1 cellular context compared by ENCODE assay signal in the genomic region with DNA sequence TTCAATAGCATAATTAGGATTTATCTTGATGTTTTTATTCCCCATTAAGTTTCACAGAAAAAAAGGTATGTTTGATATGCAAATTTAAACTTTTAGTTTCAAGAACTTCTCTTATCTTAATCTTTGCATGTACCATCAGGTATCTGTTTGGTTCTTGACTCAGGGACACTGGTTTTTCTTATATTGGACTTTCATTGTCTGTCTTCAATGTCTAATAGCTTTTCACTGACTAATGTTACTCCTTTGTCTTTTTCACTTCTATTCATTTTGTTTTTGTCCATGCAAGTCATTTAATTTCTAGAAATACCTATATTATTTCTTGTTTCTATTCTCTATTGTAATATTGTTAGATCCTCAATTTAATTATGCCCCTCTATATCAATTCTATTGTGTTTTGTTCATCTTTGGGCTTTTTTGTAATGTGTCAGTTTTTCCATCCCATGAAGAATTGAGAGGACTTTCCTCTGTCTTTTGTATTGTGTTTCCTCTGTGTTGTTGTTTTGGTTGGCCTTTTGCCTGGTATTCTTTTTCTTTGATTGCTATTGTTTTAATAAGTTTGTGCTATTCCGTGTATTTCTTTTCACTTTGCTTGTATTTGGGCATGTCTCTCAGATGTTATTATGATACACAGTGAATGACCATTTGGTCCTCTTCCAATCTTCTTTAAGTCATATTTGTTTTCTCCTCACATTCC.
TF ChIP-seq lines count a peak whose summit lies in the region.

No MANE protein-coding gene starts in this region.

TF ChIP-seq in K562, 482 proteins besides CTCF, POLR2A, EP300 and RAD21 (continued from another document):
- TF ChIP-seq, protein P1, sequence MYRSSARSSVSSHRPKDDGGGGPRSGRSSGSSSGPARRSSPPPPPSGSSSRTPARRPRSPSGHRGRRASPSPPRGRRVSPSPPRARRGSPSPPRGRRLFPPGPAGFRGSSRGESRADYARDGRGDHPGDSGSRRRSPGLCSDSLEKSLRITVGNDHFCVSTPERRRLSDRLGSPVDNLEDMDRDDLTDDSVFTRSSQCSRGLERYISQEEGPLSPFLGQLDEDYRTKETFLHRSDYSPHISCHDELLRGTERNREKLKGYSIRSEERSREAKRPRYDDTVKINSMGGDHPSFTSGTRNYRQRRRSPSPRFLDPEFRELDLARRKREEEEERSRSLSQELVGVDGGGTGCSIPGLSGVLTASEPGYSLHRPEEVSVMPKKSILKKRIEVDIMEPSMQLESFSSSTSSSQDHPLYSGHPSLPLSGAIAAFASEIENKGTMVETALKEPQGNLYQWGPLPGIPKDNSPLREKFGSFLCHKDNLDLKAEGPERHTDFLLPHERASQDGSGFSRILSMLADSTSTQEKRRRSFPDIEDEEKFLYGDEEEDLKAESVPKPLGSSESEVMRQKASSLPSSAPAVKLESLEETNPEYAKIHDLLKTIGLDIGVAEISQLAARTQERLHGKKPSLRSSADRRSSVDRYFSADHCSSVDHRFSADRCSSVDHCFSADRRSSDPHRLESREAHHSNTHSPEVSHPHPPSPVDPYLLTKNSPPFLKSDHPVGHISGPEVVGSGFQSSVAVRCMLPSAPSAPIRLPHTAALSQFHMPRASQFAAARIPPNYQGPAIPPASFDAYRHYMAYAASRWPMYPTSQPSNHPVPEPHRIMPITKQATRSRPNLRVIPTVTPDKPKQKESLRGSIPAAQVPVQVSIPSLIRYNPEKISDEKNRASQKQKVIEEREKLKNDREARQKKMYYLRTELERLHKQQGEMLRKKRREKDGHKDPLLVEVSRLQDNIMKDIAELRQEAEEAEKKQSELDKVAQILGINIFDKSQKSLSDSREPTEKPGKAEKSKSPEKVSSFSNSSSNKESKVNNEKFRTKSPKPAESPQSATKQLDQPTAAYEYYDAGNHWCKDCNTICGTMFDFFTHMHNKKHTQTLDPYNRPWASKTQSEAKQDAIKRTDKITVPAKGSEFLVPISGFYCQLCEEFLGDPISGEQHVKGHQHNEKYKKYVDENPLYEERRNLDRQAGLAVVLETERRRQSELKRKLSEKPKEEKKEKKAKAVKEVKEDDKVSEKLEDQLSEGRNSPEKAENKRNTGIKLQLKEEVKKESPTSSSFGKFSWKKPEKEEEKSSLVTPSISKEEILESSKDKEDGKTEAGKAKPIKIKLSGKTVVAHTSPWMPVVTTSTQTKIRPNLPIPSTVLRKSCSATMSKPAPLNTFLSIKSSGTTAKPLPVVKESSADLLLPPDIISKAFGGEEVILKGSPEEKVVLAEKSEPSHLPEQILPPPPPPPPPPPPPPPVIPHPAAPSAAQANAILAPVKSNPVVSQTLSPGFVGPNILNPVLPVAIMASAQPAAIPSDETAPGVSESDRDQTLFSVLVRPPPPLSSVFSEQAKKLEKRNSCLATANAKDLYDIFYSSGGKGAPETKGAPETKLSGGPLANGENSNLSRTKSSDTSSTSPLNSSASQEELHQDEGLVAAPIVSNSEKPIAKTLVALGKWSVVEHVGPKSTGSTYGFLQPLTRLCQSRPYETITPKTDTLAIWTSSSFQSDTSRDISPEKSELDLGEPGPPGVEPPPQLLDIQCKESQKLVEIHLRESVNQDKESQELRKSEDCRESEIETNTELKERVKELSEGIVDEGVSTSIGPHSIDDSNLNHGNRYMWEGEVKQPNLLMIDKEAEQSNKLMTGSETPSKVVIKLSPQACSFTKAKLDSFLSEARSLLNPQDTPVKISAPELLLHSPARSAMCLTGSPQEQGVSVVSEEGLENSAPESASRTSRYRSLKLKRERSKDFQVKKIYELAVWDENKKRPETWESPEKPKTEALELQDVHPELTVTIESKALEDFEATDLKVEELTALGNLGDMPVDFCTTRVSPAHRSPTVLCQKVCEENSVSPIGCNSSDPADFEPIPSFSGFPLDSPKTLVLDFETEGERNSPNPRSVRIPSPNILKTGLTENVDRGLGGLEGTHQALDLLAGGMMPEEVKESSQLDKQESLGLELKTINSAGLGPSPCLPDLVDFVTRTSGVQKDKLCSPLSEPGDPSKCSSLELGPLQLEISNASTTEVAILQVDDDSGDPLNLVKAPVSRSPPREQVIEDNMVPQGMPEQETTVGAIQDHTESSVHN (IDR thresholded peaks at IDR 0.05; ENCODE audit: borderline replicate concordance in 1 of 2, low read depth in 1 of 2), result no peak
- TF ChIP-seq ZC3H4 (CRISPR knock-in tag; IDR thresholded peaks at IDR 0.05; ENCODE audit: borderline replicate concordance), result no peak
- TF ChIP-seq, protein P2, sequence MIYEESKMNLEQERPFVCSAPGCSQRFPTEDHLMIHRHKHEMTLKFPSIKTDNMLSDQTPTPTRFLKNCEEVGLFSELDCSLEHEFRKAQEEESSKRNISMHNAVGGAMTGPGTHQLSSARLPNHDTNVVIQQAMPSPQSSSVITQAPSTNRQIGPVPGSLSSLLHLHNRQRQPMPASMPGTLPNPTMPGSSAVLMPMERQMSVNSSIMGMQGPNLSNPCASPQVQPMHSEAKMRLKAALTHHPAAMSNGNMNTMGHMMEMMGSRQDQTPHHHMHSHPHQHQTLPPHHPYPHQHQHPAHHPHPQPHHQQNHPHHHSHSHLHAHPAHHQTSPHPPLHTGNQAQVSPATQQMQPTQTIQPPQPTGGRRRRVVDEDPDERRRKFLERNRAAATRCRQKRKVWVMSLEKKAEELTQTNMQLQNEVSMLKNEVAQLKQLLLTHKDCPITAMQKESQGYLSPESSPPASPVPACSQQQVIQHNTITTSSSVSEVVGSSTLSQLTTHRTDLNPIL (CRISPR knock-in tag; IDR thresholded peaks at IDR 0.05), result no peak
- no peak for TF ChIP-seq DIDO1 (tag; IDR thresholded peaks at IDR 0.05; ENCODE audit: low read depth)
- no peak for TF ChIP-seq NRF1 (conservative IDR thresholded peaks at IDR 0.05 in 1 of 2, IDR thresholded peaks at IDR 0.05 in 1 of 2)
- no peak for TF ChIP-seq CBX5 (IDR thresholded peaks at IDR 0.05; ENCODE audit: borderline replicate concordance, low read depth)
- TF ChIP-seq HCFC1 (IDR thresholded peaks at IDR 0.05; ENCODE audit: low read depth, low read length), result no peak
- no peak for TF ChIP-seq DNMT1 (IDR thresholded peaks at IDR 0.05)
- TF ChIP-seq SNRNP70 (optimal IDR thresholded peaks at IDR 0.05; ENCODE audit: low read depth, low read length), result no peak
- TF ChIP-seq ZNF282 (CRISPR knock-in tag; IDR thresholded peaks at IDR 0.05), result no peak
- TF ChIP-seq NR2F6 (CRISPR knock-in tag; IDR thresholded peaks at IDR 0.05), result no peak
- no peak for TF ChIP-seq SAFB (IDR thresholded peaks at IDR 0.05; ENCODE audit: borderline replicate concordance, low read depth, low read length)
- TF ChIP-seq, protein P3, sequence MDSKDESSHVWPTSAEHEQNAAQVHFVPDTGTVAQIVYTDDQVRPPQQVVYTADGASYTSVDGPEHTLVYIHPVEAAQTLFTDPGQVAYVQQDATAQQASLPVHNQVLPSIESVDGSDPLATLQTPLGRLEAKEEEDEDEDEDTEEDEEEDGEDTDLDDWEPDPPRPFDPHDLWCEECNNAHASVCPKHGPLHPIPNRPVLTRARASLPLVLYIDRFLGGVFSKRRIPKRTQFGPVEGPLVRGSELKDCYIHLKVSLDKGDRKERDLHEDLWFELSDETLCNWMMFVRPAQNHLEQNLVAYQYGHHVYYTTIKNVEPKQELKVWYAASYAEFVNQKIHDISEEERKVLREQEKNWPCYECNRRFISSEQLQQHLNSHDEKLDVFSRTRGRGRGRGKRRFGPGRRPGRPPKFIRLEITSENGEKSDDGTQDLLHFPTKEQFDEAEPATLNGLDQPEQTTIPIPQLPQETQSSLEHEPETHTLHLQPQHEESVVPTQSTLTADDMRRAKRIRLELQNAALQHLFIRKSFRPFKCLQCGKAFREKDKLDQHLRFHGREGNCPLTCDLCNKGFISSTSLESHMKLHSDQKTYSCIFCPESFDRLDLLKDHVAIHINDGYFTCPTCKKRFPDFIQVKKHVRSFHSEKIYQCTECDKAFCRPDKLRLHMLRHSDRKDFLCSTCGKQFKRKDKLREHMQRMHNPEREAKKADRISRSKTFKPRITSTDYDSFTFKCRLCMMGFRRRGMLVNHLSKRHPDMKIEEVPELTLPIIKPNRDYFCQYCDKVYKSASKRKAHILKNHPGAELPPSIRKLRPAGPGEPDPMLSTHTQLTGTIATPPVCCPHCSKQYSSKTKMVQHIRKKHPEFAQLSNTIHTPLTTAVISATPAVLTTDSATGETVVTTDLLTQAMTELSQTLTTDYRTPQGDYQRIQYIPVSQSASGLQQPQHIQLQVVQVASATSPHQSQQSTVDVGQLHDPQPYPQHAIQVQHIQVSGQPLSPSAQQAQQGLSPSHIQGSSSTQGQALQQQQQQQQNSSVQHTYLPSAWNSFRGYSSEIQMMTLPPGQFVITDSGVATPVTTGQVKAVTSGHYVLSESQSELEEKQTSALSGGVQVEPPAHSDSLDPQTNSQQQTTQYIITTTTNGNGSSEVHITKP (IDR thresholded peaks at IDR 0.05; ENCODE audit: partially characterized antibody), result no peak
- TF ChIP-seq, protein P4, sequence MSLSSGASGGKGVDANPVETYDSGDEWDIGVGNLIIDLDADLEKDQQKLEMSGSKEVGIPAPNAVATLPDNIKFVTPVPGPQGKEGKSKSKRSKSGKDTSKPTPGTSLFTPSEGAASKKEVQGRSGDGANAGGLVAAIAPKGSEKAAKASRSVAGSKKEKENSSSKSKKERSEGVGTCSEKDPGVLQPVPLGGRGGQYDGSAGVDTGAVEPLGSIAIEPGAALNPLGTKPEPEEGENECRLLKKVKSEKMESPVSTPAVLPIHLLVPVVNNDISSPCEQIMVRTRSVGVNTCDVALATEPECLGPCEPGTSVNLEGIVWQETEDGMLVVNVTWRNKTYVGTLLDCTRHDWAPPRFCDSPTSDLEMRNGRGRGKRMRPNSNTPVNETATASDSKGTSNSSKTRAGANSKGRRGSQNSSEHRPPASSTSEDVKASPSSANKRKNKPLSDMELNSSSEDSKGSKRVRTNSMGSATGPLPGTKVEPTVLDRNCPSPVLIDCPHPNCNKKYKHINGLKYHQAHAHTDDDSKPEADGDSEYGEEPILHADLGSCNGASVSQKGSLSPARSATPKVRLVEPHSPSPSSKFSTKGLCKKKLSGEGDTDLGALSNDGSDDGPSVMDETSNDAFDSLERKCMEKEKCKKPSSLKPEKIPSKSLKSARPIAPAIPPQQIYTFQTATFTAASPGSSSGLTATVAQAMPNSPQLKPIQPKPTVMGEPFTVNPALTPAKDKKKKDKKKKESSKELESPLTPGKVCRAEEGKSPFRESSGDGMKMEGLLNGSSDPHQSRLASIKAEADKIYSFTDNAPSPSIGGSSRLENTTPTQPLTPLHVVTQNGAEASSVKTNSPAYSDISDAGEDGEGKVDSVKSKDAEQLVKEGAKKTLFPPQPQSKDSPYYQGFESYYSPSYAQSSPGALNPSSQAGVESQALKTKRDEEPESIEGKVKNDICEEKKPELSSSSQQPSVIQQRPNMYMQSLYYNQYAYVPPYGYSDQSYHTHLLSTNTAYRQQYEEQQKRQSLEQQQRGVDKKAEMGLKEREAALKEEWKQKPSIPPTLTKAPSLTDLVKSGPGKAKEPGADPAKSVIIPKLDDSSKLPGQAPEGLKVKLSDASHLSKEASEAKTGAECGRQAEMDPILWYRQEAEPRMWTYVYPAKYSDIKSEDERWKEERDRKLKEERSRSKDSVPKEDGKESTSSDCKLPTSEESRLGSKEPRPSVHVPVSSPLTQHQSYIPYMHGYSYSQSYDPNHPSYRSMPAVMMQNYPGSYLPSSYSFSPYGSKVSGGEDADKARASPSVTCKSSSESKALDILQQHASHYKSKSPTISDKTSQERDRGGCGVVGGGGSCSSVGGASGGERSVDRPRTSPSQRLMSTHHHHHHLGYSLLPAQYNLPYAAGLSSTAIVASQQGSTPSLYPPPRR (CRISPR knock-in tag; IDR thresholded peaks at IDR 0.05; ENCODE audit: borderline replicate concordance), result no peak
- TF ChIP-seq, protein P5, sequence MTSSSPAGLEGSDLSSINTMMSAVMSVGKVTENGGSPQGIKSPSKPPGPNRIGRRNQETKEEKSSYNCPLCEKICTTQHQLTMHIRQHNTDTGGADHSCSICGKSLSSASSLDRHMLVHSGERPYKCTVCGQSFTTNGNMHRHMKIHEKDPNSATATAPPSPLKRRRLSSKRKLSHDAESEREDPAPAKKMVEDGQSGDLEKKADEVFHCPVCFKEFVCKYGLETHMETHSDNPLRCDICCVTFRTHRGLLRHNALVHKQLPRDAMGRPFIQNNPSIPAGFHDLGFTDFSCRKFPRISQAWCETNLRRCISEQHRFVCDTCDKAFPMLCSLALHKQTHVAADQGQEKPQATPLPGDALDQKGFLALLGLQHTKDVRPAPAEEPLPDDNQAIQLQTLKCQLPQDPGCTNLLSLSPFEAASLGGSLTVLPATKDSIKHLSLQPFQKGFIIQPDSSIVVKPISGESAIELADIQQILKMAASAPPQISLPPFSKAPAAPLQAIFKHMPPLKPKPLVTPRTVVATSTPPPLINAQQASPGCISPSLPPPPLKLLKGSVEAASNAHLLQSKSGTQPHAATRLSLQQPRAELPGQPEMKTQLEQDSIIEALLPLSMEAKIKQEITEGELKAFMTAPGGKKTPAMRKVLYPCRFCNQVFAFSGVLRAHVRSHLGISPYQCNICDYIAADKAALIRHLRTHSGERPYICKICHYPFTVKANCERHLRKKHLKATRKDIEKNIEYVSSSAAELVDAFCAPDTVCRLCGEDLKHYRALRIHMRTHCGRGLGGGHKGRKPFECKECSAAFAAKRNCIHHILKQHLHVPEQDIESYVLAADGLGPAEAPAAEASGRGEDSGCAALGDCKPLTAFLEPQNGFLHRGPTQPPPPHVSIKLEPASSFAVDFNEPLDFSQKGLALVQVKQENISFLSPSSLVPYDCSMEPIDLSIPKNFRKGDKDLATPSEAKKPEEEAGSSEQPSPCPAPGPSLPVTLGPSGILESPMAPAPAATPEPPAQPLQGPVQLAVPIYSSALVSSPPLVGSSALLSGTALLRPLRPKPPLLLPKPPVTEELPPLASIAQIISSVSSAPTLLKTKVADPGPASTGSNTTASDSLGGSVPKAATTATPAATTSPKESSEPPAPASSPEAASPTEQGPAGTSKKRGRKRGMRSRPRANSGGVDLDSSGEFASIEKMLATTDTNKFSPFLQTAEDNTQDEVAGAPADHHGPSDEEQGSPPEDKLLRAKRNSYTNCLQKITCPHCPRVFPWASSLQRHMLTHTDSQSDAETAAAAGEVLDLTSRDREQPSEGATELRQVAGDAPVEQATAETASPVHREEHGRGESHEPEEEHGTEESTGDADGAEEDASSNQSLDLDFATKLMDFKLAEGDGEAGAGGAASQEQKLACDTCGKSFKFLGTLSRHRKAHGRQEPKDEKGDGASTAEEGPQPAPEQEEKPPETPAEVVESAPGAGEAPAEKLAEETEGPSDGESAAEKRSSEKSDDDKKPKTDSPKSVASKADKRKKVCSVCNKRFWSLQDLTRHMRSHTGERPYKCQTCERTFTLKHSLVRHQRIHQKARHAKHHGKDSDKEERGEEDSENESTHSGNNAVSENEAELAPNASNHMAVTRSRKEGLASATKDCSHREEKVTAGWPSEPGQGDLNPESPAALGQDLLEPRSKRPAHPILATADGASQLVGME (CRISPR knock-in tag; IDR thresholded peaks at IDR 0.05), result no peak
